ENCODE assay signal across 24 cellular contexts in the genomic region with DNA sequence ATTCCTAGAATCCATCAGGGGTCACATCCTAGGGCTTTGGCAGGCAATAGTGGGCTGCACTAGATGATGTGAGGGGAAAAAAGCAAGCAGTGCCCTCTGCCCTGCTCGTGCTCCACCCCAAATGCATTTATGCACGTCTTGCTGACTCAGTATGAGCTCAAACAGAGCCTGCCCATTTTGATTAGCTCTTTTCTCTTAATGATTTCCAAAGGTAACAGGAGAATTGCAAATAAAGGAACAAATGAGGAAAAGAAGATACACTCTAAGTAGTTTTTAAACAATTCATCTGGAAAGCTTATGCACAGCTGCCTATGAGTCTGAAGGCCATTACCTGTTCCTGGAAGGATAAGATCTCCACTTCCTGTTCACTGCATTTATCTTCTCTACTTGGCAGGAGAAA.
DNase-seq lines count a peak whose midpoint lies in the region; ATAC-seq and TF ChIP-seq lines count a peak whose summit lies in the region.
"Had no signal": no experiment of that assay in that cellular context is flagged by ENCODE, and none has a peak within 500 bp of the region (broad histone marks: within the 10 kb centered on the region; RNA-seq: fewer than 3 reads in every experiment).

No MANE protein-coding gene starts in this region.

- 17 to 33% methylated on average over 2 of the region's 2 CpGs for WGBS in GM23248 (ENCODE audit: low coverage in 1 of 2, low lambda C conversion rate in 2 of 2, missing lambda C conversion rate in 2 of 2), 2 experiments
- 43 to 70% (median 52%) methylated on average over 2 of the region's 2 CpGs for WGBS in heart left ventricle, 4 donors

- no peaks in the 10 kb centered on the region for H4K20me1 ChIP-seq in GM23248 (ENCODE audit: insufficient read depth)

- in situ Hi-C loops in GM23248 (cut with MboI) = no loop called here

- H3K27ac ChIP-seq in GM23248 (no peak overlapping the region), heart left ventricle (no peak overlapping the region)
- H3K27ac ChIP-seq: C4-2B, SJSA1 had no signal

- H3K4me3 ChIP-seq in GM23248 (no peak overlapping the region), epithelial cell of proximal tubule (ENCODE audit: low read depth, low read length) (no peak overlapping the region), heart left ventricle (no peak overlapping the region)
- H3K4me3 ChIP-seq: K562, SJSA1 had no signal

- H3K27me3 ChIP-seq in GM23248 (replicated peaks; ENCODE audit: insufficient read depth) = no peaks in the 10 kb centered on the region
- H3K27me3 ChIP-seq in heart left ventricle = no peaks in the 10 kb centered on the region
- H3K27me3 ChIP-seq: SJSA1 had no signal

- H3K4me1 ChIP-seq in GM23248 (ENCODE audit: insufficient read depth) (peaks cover 18% of the 10 kb centered on the region), heart left ventricle (no peaks in the 10 kb centered on the region)
- H3K4me1 ChIP-seq: SJSA1 had no signal

- intact Hi-C loops in heart left ventricle (cut with DNase I) = no loop called here

- H3F3A ChIP-seq in GM23248 (ENCODE audit: insufficient read depth) = peaks cover 7% of the 10 kb centered on the region; the same call in 1 of the 2 replicates

- ATAC-seq in GM19395 (IDR thresholded peaks at IDR 0.05; ENCODE audit: unreplicated experiment) (no peak), heart left ventricle (no peak)
- no peak for ATAC-seq in stimulated activated effector memory CD8-positive, alpha-beta T cell treated with anti-CD3 and anti-CD28 coated beads, Interleukin-12 subunit alpha, Interleukin-12 subunit beta, amount 100 ng/mL, for 72 hours
- ATAC-seq: HCT116, K562 had no signal

- no peaks in the 10 kb centered on the region for H3K4me1 Mint-ChIP-seq in stimulated activated effector memory CD8-positive, alpha-beta T cell treated with anti-CD3 and anti-CD28 coated beads, Interleukin-12 subunit alpha, Interleukin-12 subunit beta, amount 100 ng/mL, for 72 hours
- H3K4me1 Mint-ChIP-seq: CD8-positive, alpha-beta memory T cell had no signal

- no peak overlapping the region for H3K4me2 ChIP-seq in GM23248 (ENCODE audit: unreplicated experiment)

- H3K9me2 ChIP-seq in GM23248 (ENCODE audit: insufficient read depth) = no peaks in the 10 kb centered on the region

- no peak overlapping the region for H2AFZ ChIP-seq in GM23248

- no peak overlapping the region for H3K4me3 Mint-ChIP-seq in stimulated activated effector memory CD8-positive, alpha-beta T cell treated with anti-CD3 and anti-CD28 coated beads, Interleukin-12 subunit alpha, Interleukin-12 subunit beta, amount 100 ng/mL, for 72 hours
- H3K4me3 Mint-ChIP-seq: CD8-positive, alpha-beta memory T cell had no signal

- TF ChIP-seq CTCF in epithelial cell of proximal tubule (conservative IDR thresholded peaks at IDR 0.05; ENCODE audit: low read depth, low read length) (no peak), heart left ventricle (IDR thresholded peaks at IDR 0.05) (no peak)

- no peaks in the 10 kb centered on the region for H3K36me3 Mint-ChIP-seq in stimulated activated effector memory CD8-positive, alpha-beta T cell treated with anti-CD3 and anti-CD28 coated beads, Interleukin-12 subunit alpha, Interleukin-12 subunit beta, amount 100 ng/mL, for 72 hours
- H3K36me3 Mint-ChIP-seq: CD8-positive, alpha-beta memory T cell had no signal

- H3K9me3 Mint-ChIP-seq in stimulated activated effector memory CD8-positive, alpha-beta T cell treated with anti-CD3 and anti-CD28 coated beads, Interleukin-12 subunit alpha, Interleukin-12 subunit beta, amount 100 ng/mL, for 72 hours = no peaks in the 10 kb centered on the region
- H3K9me3 Mint-ChIP-seq: CD8-positive, alpha-beta memory T cell had no signal

- H3K36me3 ChIP-seq in GM23248 (ENCODE audit: low read depth) (no peaks in the 10 kb centered on the region), heart left ventricle (no peaks in the 10 kb centered on the region)
- H3K36me3 ChIP-seq: SJSA1 had no signal

- no peak overlapping the region for H3K9ac ChIP-seq in GM23248

- no peak overlapping the region for H3K27ac Mint-ChIP-seq in stimulated activated effector memory CD8-positive, alpha-beta T cell treated with anti-CD3 and anti-CD28 coated beads, Interleukin-12 subunit alpha, Interleukin-12 subunit beta, amount 100 ng/mL, for 72 hours
- H3K27ac Mint-ChIP-seq: CD8-positive, alpha-beta memory T cell had no signal

- DNase-seq in GM23248 (peak; percentile 28), SK-N-DZ (ENCODE audit: low spot score) (peak; percentile 27), epithelial cell of proximal tubule (ENCODE audit: low read depth) (peak; percentile 27), renal cortical epithelial cell (ENCODE audit: low read depth) (peak; percentile 61), heart left ventricle (no peak)
- DNase-seq in stimulated activated effector memory CD8-positive, alpha-beta T cell treated with anti-CD3 and anti-CD28 coated beads, Interleukin-12 subunit alpha, Interleukin-12 subunit beta, amount 100 ng/mL, for 72 hours (ENCODE audit: low spot score in 2 of 2) = no peak
- DNase-seq: AML-193; Calu3; CD8-positive, alpha-beta memory T cell; Kasumi-1; MV-4-11; NCI-H1105; NCI-H1436 treated with DMSO at 0.1 percent for 48 hours; NCI-H187 treated with DMSO at 0.1 percent for 48 hours; NCI-H524; NCI-H748 treated with DMSO at 0.1 percent for 48 hours; NK-92 treated with Interleukin-12 subunit alpha and Interleukin-12 subunit beta, amount 100 ng/mL, for 24 hours; Right ventricle myocardium superior; RPMI8226 had no signal

- H3K9me3 ChIP-seq in GM23248 (ENCODE audit: low read depth) = no peaks in the 10 kb centered on the region
- H3K9me3 ChIP-seq in heart left ventricle = no peaks in the 10 kb centered on the region
- H3K9me3 ChIP-seq: SJSA1 had no signal

- no peaks in the 10 kb centered on the region for H3K79me2 ChIP-seq in GM23248 (ENCODE audit: insufficient read depth)

- TF ChIP-seq POLR2A in heart left ventricle (IDR thresholded peaks at IDR 0.05) = no peak

Comparison
In these comparisons a context has a peak if more than half of its experiments do, and no peak if none do; other contexts are left out.
1. DNase-seq: peak in GM23248 (single experiment), SK-N-DZ (single experiment), epithelial cell of proximal tubule (single experiment) and renal cortical epithelial cell (single experiment); none in heart left ventricle (0 of 5) and stimulated activated effector memory CD8-positive, alpha-beta T cell treated with anti-CD3 and anti-CD28 coated beads, Interleukin-12 subunit alpha, Interleukin-12 subunit beta, amount 100 ng/mL, for 72 hours (0 of 2).